11 cellular contexts compared by ENCODE assay signal in the genomic region with DNA sequence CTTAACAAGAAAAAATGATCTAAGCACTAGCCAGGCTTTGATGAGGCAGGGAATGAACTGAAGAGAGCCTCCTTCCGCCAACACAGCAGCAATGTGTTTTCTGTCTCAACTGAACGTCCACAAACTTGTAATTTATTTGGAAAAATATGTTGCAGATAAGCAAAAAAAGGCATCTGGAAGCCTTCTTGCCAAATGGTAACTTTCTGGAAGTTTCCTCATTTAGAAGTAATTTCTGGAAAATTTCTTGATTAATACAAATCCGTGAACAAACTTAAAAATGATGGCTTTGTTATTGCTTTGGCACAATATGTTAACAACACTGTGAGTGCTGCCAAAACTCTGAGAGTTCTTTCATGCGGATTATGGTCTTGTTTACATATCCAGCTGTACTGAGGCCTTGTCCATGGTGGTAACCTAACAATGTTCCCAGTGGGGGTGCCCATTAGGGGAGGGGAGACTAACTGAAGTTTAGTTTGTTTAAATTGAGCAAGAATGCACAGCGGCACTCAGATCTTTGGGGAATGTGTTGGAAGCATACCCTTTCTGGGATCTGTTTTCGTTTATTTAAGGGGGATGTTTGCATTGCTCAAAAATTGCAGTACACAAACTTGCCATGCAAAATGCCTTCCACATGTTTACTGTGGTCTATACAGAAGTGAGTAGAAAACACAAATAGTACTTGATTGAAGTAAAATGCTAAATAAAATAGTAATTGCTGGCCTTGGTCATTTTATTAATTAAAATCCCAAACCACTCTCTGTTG.
A peak's percentile ranks its signal among the peaks of the same experiment; 100 is the strongest.
DNase-seq lines count a peak whose midpoint lies in the region; TF ChIP-seq lines count a peak whose summit lies in the region.
"Had no signal": no experiment of that assay in that cellular context is flagged by ENCODE, and none has a peak within 500 bp of the region (broad histone marks: within the 10 kb centered on the region; RNA-seq: fewer than 3 reads in every experiment).

No MANE protein-coding gene starts in this region.

- H3K27ac ChIP-seq in breast epithelium (peak overlapping the region; percentile 5 to 60), liver (ENCODE audit: low read depth in 1 of 2, low read length in 2 of 2) (no peak overlapping the region), urinary bladder (ENCODE audit: low read depth) (peak overlapping the region; percentile 50), brain microvascular endothelial cell (no peak overlapping the region)

- no peaks in the 10 kb centered on the region for H3K9me3 Mint-ChIP-seq in MCF 10A (ENCODE audit: unreplicated experiment)
- no peaks in the 10 kb centered on the region for H3K9me3 Mint-ChIP-seq in activated naive CD8-positive, alpha-beta T cell treated with anti-CD3 and anti-CD28 coated beads for 36 hours

- WGBS in liver = 48% methylated on average over 6 of the region's 6 CpGs
- WGBS in urinary bladder = 21% methylated on average over 6 of the region's 6 CpGs

- no peaks in the 10 kb centered on the region for H3K27me3 Mint-ChIP-seq in MCF 10A (ENCODE audit: insufficient read depth, unreplicated experiment)
- H3K27me3 Mint-ChIP-seq in activated naive CD8-positive, alpha-beta T cell treated with anti-CD3 and anti-CD28 coated beads for 36 hours = no peaks in the 10 kb centered on the region

- peaks cover 0 to 3% of the 10 kb centered on the region in 2 donors for H3K4me1 ChIP-seq in breast epithelium
- no peaks in the 10 kb centered on the region for H3K4me1 ChIP-seq in liver (ENCODE audit: control insufficient read depth in 4 of 4, insufficient read depth in 4 of 4, low read length in 3 of 4)
- H3K4me1 ChIP-seq in urinary bladder (ENCODE audit: insufficient read depth) = no peaks in the 10 kb centered on the region

- CTCF ChIA-PET in MCF 10A (lab: Yijun Ruan, JAX) = interaction anchor here (0.5 kb wide), 1 partner anchor 37 kb away, joined by 3 read pairs; no protein-coding TSS in a partner anchor

- peak; percentile 15 to 44 for TF ChIP-seq RAD21 in liver (IDR thresholded peaks at IDR 0.05)

- TF ChIP-seq POLR2A in breast epithelium (IDR thresholded peaks at IDR 0.05) = no peak

- H3K27me3 ChIP-seq in breast epithelium (no peaks in the 10 kb centered on the region), liver (ENCODE audit: control insufficient read depth in 4 of 4, insufficient read depth in 4 of 4, low read length in 3 of 4) (no peaks in the 10 kb centered on the region), brain microvascular endothelial cell (replicated peaks) (no peaks in the 10 kb centered on the region)

- H3K9me3 ChIP-seq in breast epithelium (no peaks in the 10 kb centered on the region), liver (ENCODE audit: control insufficient read depth in 4 of 4, low read length in 3 of 4) (no peaks in the 10 kb centered on the region)

- no peak overlapping the region for H3K4me3 Mint-ChIP-seq in MCF 10A (ENCODE audit: unreplicated experiment)
- H3K4me3 Mint-ChIP-seq in activated naive CD8-positive, alpha-beta T cell treated with anti-CD3 and anti-CD28 coated beads for 36 hours = no peak overlapping the region

- POLR2A ChIA-PET in MCF 10A (lab: Yijun Ruan, JAX) = no interaction called here

- no TSS peak for BruUV-seq in MCF 10A (replicated peaks; lab: Mats Ljungman, UMichigan)

- in situ Hi-C loops in brain microvascular endothelial cell (cut with HindIII; ENCODE audit: low pct_ligation_motif_present, low sequenced_read_pairs) = no loop called here

- H3K4me3 ChIP-seq in breast epithelium = no peak overlapping the region
- H3K4me3 ChIP-seq in choroid plexus epithelial cell (ENCODE audit: low read depth, low read length) = no peak overlapping the region
- no peak overlapping the region for H3K4me3 ChIP-seq in liver (ENCODE audit: low read depth in 1 of 3, low read length in 3 of 3)
- H3K4me3 ChIP-seq in urinary bladder (ENCODE audit: low read depth, low read length) = no peak overlapping the region
- H3K4me3 ChIP-seq in brain microvascular endothelial cell (ENCODE audit: low read depth, low read length) = no peak overlapping the region

- no peak overlapping the region for H3K9ac ChIP-seq in liver (ENCODE audit: low read depth in 1 of 2, low read length in 2 of 2)

- H3K27ac Mint-ChIP-seq in MCF 10A (ENCODE audit: low read depth, unreplicated experiment) = no peak overlapping the region
- no peak overlapping the region for H3K27ac Mint-ChIP-seq in activated naive CD8-positive, alpha-beta T cell treated with anti-CD3 and anti-CD28 coated beads for 36 hours

- TF ChIP-seq CTCF in breast epithelium (IDR thresholded peaks at IDR 0.05) (no peak), MCF 10A (IDR thresholded peaks at IDR 0.05; ENCODE audit: unreplicated experiment) (no peak), choroid plexus epithelial cell (conservative IDR thresholded peaks at IDR 0.05; ENCODE audit: low read depth, low read length) (peak; percentile 7), liver (IDR thresholded peaks at IDR 0.05; ENCODE audit: low read depth, low read length, missing input control) (no peak), brain microvascular endothelial cell (IDR thresholded peaks at IDR 0.05; ENCODE audit: low read depth, low read length, missing control alignments) (no peak)

- H3K4me1 Mint-ChIP-seq in MCF 10A (ENCODE audit: insufficient read depth, unreplicated experiment) = no peaks in the 10 kb centered on the region
- no peaks in the 10 kb centered on the region for H3K4me1 Mint-ChIP-seq in activated naive CD8-positive, alpha-beta T cell treated with anti-CD3 and anti-CD28 coated beads for 36 hours

- H3K36me3 Mint-ChIP-seq in MCF 10A (ENCODE audit: insufficient read depth, unreplicated experiment) = no peaks in the 10 kb centered on the region
- H3K36me3 Mint-ChIP-seq in activated naive CD8-positive, alpha-beta T cell treated with anti-CD3 and anti-CD28 coated beads for 36 hours = no peaks in the 10 kb centered on the region

- no peak for DNase-seq in breast epithelium (ENCODE audit: low spot score in 2 of 2)
- no peak for DNase-seq in MCF 10A (ENCODE audit: unreplicated experiment)
- peak; percentile 85 for DNase-seq in choroid plexus epithelial cell (ENCODE audit: low read depth)
- no peak for DNase-seq in brain microvascular endothelial cell
- DNase-seq in activated naive CD8-positive, alpha-beta T cell treated with anti-CD3 and anti-CD28 coated beads for 36 hours = no peak
- no peak for DNase-seq in CD1c-positive myeloid dendritic cell (ENCODE audit: extremely low spot score)
- DNase-seq: activated CD4-positive, alpha-beta T cell treated with anti-CD3 and anti-CD28 coated beads for 4 hours; aorta; stimulated activated CD4-positive, alpha-beta T cell treated with anti-CD3 and anti-CD28 coated beads, Interleukin-12 subunit alpha, Interleukin-12 subunit beta, amount 100 ng/mL, for 4 hours had no signal

- H3K36me3 ChIP-seq in breast epithelium (no peaks in the 10 kb centered on the region), liver (ENCODE audit: control insufficient read depth in 4 of 4, insufficient read depth in 3 of 4, low read depth in 1 of 4, low read length in 3 of 4) (no peaks in the 10 kb centered on the region), urinary bladder (ENCODE audit: insufficient read depth) (no peaks in the 10 kb centered on the region), brain microvascular endothelial cell (replicated peaks) (no peaks in the 10 kb centered on the region)

- intact Hi-C loops in breast epithelium (cut with DNase I; ENCODE audit: low total_unique reads) = no loop called here
- intact Hi-C loops in MCF 10A (cut with micrococcal nuclease) = no loop called here

TF ChIP-seq in liver, 16 proteins besides CTCF, POLR2A, EP300 and RAD21 (continues in another document):
- TF ChIP-seq GABPA (IDR thresholded peaks at IDR 0.05 in 1 of 2, conservative IDR thresholded peaks at IDR 0.05 in 1 of 2) (no peak), YY1 (IDR thresholded peaks at IDR 0.05) (no peak), FOXA1 (IDR thresholded peaks at IDR 0.05) (no peak), MAX (IDR thresholded peaks at IDR 0.05) (no peak), REST (IDR thresholded peaks at IDR 0.05) (peak; percentile 25), JUND (IDR thresholded peaks at IDR 0.05) (no peak), NR2F2 (IDR thresholded peaks at IDR 0.05) (peak; percentile 18), RXRA (IDR thresholded peaks at IDR 0.05) (no peak), FOXA2 (IDR thresholded peaks at IDR 0.05) (no peak), HNF4A (conservative IDR thresholded peaks at IDR 0.05) (no peak)
- TF ChIP-seq, protein P1, sequence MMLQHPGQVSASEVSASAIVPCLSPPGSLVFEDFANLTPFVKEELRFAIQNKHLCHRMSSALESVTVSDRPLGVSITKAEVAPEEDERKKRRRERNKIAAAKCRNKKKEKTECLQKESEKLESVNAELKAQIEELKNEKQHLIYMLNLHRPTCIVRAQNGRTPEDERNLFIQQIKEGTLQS (IDR thresholded peaks at IDR 0.05) = no peak

Comparison
In these comparisons a context has a peak if more than half of its experiments do, and no peak if none do; other contexts are left out.
1. H3K27ac ChIP-seq: peak in breast epithelium (2 of 2) and urinary bladder (single experiment); none in liver (0 of 2) and brain microvascular endothelial cell (single experiment).